ENCODE assay signal across 8 cellular contexts in the genomic region with DNA sequence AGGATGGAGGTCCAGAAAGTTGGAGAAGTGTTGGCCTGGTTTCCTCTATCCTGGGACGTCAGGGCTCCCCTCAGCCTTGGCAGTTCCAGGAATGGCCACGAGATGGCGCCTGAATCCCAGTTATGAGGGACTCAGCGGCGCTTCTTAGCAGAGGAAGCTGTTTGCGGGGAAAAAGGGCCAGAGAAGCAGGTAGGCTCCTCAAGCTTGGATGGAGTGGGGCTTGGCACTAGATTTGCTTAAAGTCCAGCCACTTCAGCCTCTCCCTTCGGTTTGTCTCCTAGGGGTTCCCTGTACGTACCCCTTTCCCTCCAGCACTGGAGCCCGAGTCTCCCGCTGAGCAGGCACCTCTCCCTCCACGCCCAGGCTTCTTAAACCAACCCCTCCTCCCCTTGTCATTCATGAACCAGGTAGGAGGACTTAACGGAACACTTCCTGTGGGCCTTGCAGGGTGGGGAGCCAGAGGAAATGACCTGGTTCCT. TPM values are rescaled to one million over a fixed set of nuclear protein-coding genes. Genes with fewer than 3 reads are reported as not detected.
DNase-seq lines count a peak whose midpoint lies in the region; ATAC-seq, FAIRE-seq and TF ChIP-seq lines count a peak whose summit lies in the region.

No MANE protein-coding gene starts in this region.

- H3K27me3 ChIP-seq in lung (ENCODE audit: control insufficient read depth, insufficient read depth): no peaks in the 10 kb centered on the region

- WGBS in lung, 2 donors: 4 to 8% methylated on average over 12 of the region's 12 CpGs

- peak; percentile 64 for ATAC-seq in HG02981 (IDR thresholded peaks at IDR 0.05; ENCODE audit: unreplicated experiment)
- peak; percentile 65 for ATAC-seq in lung (ENCODE audit: insufficient read depth, low FRiP score)
- ATAC-seq in HG03097 (IDR thresholded peaks at IDR 0.05; ENCODE audit: low FRiP score, unreplicated experiment): no peak

- no peak for FAIRE-seq in D721Med (lab: Jason Lieb, UNC)

- peaks cover 0 to 2% of the 10 kb centered on the region in 2 donors for H3K4me1 ChIP-seq in lung (ENCODE audit: control insufficient read depth in 2 of 2, insufficient read depth in 2 of 2, low read length in 2 of 2)

- no peaks in the 10 kb centered on the region for H3K36me3 ChIP-seq in lung (ENCODE audit: control insufficient read depth in 2 of 2, insufficient read depth in 2 of 2, low read length in 2 of 2)

- H3K4me3 ChIP-seq in lung: no peak overlapping the region

- DNase-seq in D721Med (ENCODE audit: insufficient read length, low spot score) (no peak), NCI-H524 treated with DMSO at 0.1 percent for 48 hours (lab: John Stamatoyannopoulos, UW) (peak; percentile 16), dermis blood vessel endothelial cell (peak; percentile 87), lung (ENCODE audit: low spot score) (peak; percentile 91)
- DNase-seq in activated CD4-positive, alpha-beta T cell treated with anti-CD3 and anti-CD28 coated beads, Interleukin-2, amount 50 U/mL, for 1 hour: peak; percentile 94
- peak; percentile 85 for DNase-seq in stimulated activated CD8-positive, alpha-beta memory T cell treated with anti-CD3 and anti-CD28 coated beads, Interleukin-12 subunit alpha, Interleukin-12 subunit beta, amount 100 ng/mL, for 1 hour (ENCODE audit: low read depth)

- no peaks in the 10 kb centered on the region for H3K9me3 ChIP-seq in lung (ENCODE audit: control insufficient read depth in 2 of 2, insufficient read depth in 1 of 2, low read length in 1 of 2)

- H3K27ac ChIP-seq in lung (ENCODE audit: low read depth in 1 of 2, low read length in 1 of 2): no peak overlapping the region

- peak; percentile 97 for TF ChIP-seq CTCF in D721Med (IDR thresholded peaks at IDR 0.05; ENCODE audit: insufficient read depth, missing control alignments)
- peak; percentile 99 for TF ChIP-seq CTCF in lung (IDR thresholded peaks at IDR 0.05; ENCODE audit: control extremely low read depth, extremely low read depth)

RNA-seq across cellular contexts. Expression of gene TENT5B, which starts 32.0 kb away (rescaled TPM):
- total RNA-seq in dermis blood vessel endothelial cell (0.17 and 0.33 TPM in 2 replicates), lung (10 to 100 TPM; 22.2 to 43.1 TPM)
- polyA plus RNA-seq in lung: 10 to 100 TPM; 13.5 to 17.8 TPM

RNA-seq across cellular contexts. Expression of gene TRNP1, which starts 51.2 kb away (rescaled TPM):
- total RNA-seq in dermis blood vessel endothelial cell (2.5 and 4.8 TPM in 2 replicates), lung (10 to 100 TPM in 1 of 2 donors, 1 to 10 TPM in 1; 2.0 to 23.1 TPM)
- 10 to 100 TPM in 1 of 2 donors, 1 to 10 TPM in 1; 8.3 to 21.8 TPM for polyA plus RNA-seq in lung

Comparison
In these comparisons a context has a peak if more than half of its experiments do, and no peak if none do; other contexts are left out.
1. RNA of gene TENT5B, which starts 32.0 kb away (total RNA-seq): 22.2 to 43.1 TPM in lung; 0.17 to 0.33 TPM in dermis blood vessel endothelial cell; every median in the first group is over 10 times any median in the second.